Comparison of ENCODE assay signal across 9 cellular contexts in the genomic region with DNA sequence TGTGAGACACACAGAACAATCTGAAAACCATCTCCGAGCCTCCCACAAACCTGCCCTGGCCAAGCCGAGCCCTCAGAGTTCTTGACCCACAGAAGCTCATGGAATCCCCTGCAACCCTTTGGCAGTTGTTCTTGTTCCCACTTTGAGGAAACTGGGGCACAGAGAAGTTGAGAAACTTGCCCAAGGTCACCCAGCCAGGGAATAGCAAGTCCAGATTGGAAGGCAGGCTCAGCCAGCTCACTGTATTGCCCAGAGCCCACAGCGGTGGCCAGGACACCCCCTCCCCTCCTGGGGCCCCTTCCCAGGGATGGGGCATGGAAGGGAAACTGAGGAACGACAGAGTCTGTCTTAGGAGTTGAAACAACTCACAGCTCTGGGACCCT. TPM values are rescaled to one million over a fixed set of nuclear protein-coding genes. Genes with fewer than 3 reads are reported as not detected.
DNase-seq lines count a peak whose midpoint lies in the region; ATAC-seq, FAIRE-seq and TF ChIP-seq lines count a peak whose summit lies in the region.
"Had no signal": no experiment of that assay in that cellular context is flagged by ENCODE, and none has a peak within 500 bp of the region (broad histone marks: within the 10 kb centered on the region; RNA-seq: fewer than 3 reads in every experiment).

No MANE protein-coding gene starts in this region.

- DNase-seq in AG10803 (ENCODE audit: low read depth) = no peak
- no peak for DNase-seq in Karpas-422
- DNase-seq in endodermal cell = no peak
- no peak for DNase-seq in neural progenitor cell (ENCODE audit: low spot score)
- DNase-seq in WERI-Rb-1 = no peak
- no peak for DNase-seq in urothelium cell line (ENCODE audit: low spot score)
- DNase-seq: NCI-H1092 treated with DMSO at 0.1 percent for 48 hours had no signal

- H3K27me3 ChIP-seq in Karpas-422 (ENCODE audit: low read length) (no peaks in the 10 kb centered on the region), endodermal cell (ENCODE audit: control insufficient read depth, insufficient read depth, low read length, poor library complexity, severe bottlenecking) (no peaks in the 10 kb centered on the region), neural progenitor cell (no peaks in the 10 kb centered on the region), WERI-Rb-1 (ENCODE audit: insufficient read depth, low read depth, severe bottlenecking) (no peaks in the 10 kb centered on the region)

- H3K4me1 ChIP-seq in Karpas-422 (ENCODE audit: low read length) (peaks cover 18% of the 10 kb centered on the region), endodermal cell (ENCODE audit: control insufficient read depth, insufficient read depth, low read length) (peaks cover 5% of the 10 kb centered on the region), neural progenitor cell (no peaks in the 10 kb centered on the region)

- H3K9me2 ChIP-seq in Karpas-422 (replicated peaks; ENCODE audit: insufficient read depth, low read length) = no peaks in the 10 kb centered on the region

- H3K4me2 ChIP-seq in Karpas-422 (ENCODE audit: low read depth, low read length, poor library complexity, severe bottlenecking) = peak overlapping the region; percentile 88
- H3K4me2 ChIP-seq in neural progenitor cell = peak overlapping the region; percentile 96

- H3K9me3 Mint-ChIP-seq in endodermal cell (no peaks in the 10 kb centered on the region), neural progenitor cell (no peaks in the 10 kb centered on the region)

- H2AFZ ChIP-seq in Karpas-422 (ENCODE audit: low read length) (no peak overlapping the region), neural progenitor cell (replicated peaks) (no peak overlapping the region)

- H3K79me2 ChIP-seq in Karpas-422 (ENCODE audit: low read length) = peaks cover 2% of the 10 kb centered on the region; the same call in 1 of the 2 replicates
- H3K79me2 ChIP-seq in neural progenitor cell (ENCODE audit: low read depth) = peaks cover 16% of the 10 kb centered on the region

- peak overlapping the region; percentile 55 for H3K27ac Mint-ChIP-seq in endodermal cell
- H3K27ac Mint-ChIP-seq in neural progenitor cell = no peak overlapping the region

- H3K9ac ChIP-seq in Karpas-422 (ENCODE audit: low read length) (peak overlapping the region; percentile 85; the same call in 1 of the 2 replicates), endodermal cell (ENCODE audit: extremely low read depth, low read length, poor library complexity, severe bottlenecking) (no peak overlapping the region), neural progenitor cell (no peak overlapping the region)

- H3K27me3 Mint-ChIP-seq in endodermal cell (ENCODE audit: insufficient read depth) (peaks cover 2% of the 10 kb centered on the region), neural progenitor cell (ENCODE audit: insufficient read depth, low read depth) (peaks cover 5% of the 10 kb centered on the region)

- H3K27ac ChIP-seq in Karpas-422 (ENCODE audit: low read length) (no peak overlapping the region), endodermal cell (ENCODE audit: low read depth, low read length) (no peak overlapping the region), neural progenitor cell (no peak overlapping the region), WERI-Rb-1 (no peak overlapping the region)

- peaks cover 16% of the 10 kb centered on the region for H3F3A ChIP-seq in neural progenitor cell (ENCODE audit: low read depth)

- ATAC-seq in GM21423 (IDR thresholded peaks at IDR 0.05; ENCODE audit: unreplicated experiment) (no peak), GM21515 (IDR thresholded peaks at IDR 0.05; ENCODE audit: unreplicated experiment) (no peak)

- H3K4me3 Mint-ChIP-seq in endodermal cell (peak overlapping the region; percentile 86), neural progenitor cell (peak overlapping the region; percentile 90)

- H3K4me3 ChIP-seq in AG10803 (ENCODE audit: low read length) (peak overlapping the region; percentile 82), Karpas-422 (ENCODE audit: low read length) (no peak overlapping the region), endodermal cell (ENCODE audit: low read length) (no peak overlapping the region), neural progenitor cell (peak overlapping the region; percentile 95), WERI-Rb-1 (ENCODE audit: low read depth, low read length) (no peak overlapping the region)

- H3K9me3 ChIP-seq in Karpas-422 (ENCODE audit: low read length) (no peaks in the 10 kb centered on the region), endodermal cell (ENCODE audit: control insufficient read depth, low read length) (no peaks in the 10 kb centered on the region), neural progenitor cell (ENCODE audit: low read depth) (no peaks in the 10 kb centered on the region), WERI-Rb-1 (ENCODE audit: severe bottlenecking) (no peaks in the 10 kb centered on the region)

- H3K36me3 ChIP-seq in Karpas-422 (ENCODE audit: insufficient read depth, low read length) (no peaks in the 10 kb centered on the region), endodermal cell (ENCODE audit: control insufficient read depth, insufficient read depth, low read length) (peaks cover 9% of the 10 kb centered on the region), neural progenitor cell (no peaks in the 10 kb centered on the region), WERI-Rb-1 (peaks cover 4% of the 10 kb centered on the region; the same call in 1 of the 2 replicates)

- WGBS in endodermal cell (ENCODE audit: insufficient coverage in 1 of 2, insufficient read length in 1 of 2), 2 experiments = 83% methylated on average over 4 of the region's 4 CpGs; no CpG with 5 or more reads in 1 of the 2 experiments

- H4K20me1 ChIP-seq in Karpas-422 (ENCODE audit: insufficient read depth, low read depth, low read length) (no peaks in the 10 kb centered on the region), neural progenitor cell (ENCODE audit: low read depth) (peaks cover 13% of the 10 kb centered on the region)

- TF ChIP-seq CTCF in AG10803 (conservative IDR thresholded peaks at IDR 0.05; ENCODE audit: low read length) (no peak), endodermal cell (conservative IDR thresholded peaks at IDR 0.05) (no peak), neural progenitor cell (IDR thresholded peaks at IDR 0.05) (no peak), WERI-Rb-1 (IDR thresholded peaks at IDR 0.05; ENCODE audit: low read depth, low read length) (no peak)

- no peak for FAIRE-seq in urothelium cell line (lab: Jason Lieb, UNC)

- peaks cover 13% of the 10 kb centered on the region for H3K4me1 Mint-ChIP-seq in endodermal cell
- peaks cover 18% of the 10 kb centered on the region for H3K4me1 Mint-ChIP-seq in neural progenitor cell

- H3K36me3 Mint-ChIP-seq in endodermal cell (ENCODE audit: low read depth) (peaks cover 21% of the 10 kb centered on the region), neural progenitor cell (peaks cover 9% of the 10 kb centered on the region)

RNA-seq across cellular contexts. Expression of a gene that starts 1.8 kb away (rescaled TPM):
- total RNA-seq in Karpas-422 (2014; rRNA removed; shearing (Covaris generic); ENCODE audit: low replicate concordance) = 6.8 and 7.3 TPM in 2 replicates
- total RNA-seq in endodermal cell (10 to 100 TPM; 30.0 to 41.9 TPM), neural progenitor cell (ENCODE audit: low replicate concordance) (6.7 and 20.4 TPM in 2 replicates)
- polyA plus RNA-seq in endodermal cell (2013, experiment 1 of 2) = 22.9 TPM
- polyA plus RNA-seq in endodermal cell (2013, experiment 2 of 2) = 20.7 TPM

RNA-seq across cellular contexts. Expression of a gene that starts 22.8 kb away (rescaled TPM):
- total RNA-seq in Karpas-422 (2014; rRNA removed; shearing (Covaris generic); ENCODE audit: low replicate concordance) = 117 and 158 TPM in 2 replicates
- total RNA-seq in endodermal cell (100 to 1,000 TPM; 106 to 114 TPM), neural progenitor cell (ENCODE audit: low replicate concordance) (88.2 and 95.6 TPM in 2 replicates)
- polyA plus RNA-seq in endodermal cell (2013, experiment 1 of 2) = 141 TPM
- 125 TPM for polyA plus RNA-seq in endodermal cell (2013, experiment 2 of 2)

RNA-seq across cellular contexts. Expression of a gene that starts 32.7 kb away (rescaled TPM):
- total RNA-seq in Karpas-422 (2014; rRNA removed; shearing (Covaris generic); ENCODE audit: low replicate concordance) = 33.4 and 78.9 TPM in 2 replicates
- total RNA-seq in endodermal cell (10 to 100 TPM; 19.6 to 29.6 TPM), neural progenitor cell (ENCODE audit: low replicate concordance) (6.3 and 22.5 TPM in 2 replicates)
- 20.7 TPM for polyA plus RNA-seq in endodermal cell (2013, experiment 1 of 2)
- polyA plus RNA-seq in endodermal cell (2013, experiment 2 of 2) = 20.5 TPM

Comparison
In these comparisons a context has a peak if more than half of its experiments do, and no peak if none do; other contexts are left out.
1. H3K4me3 ChIP-seq: peak in AG10803 (single experiment) and neural progenitor cell (single experiment); none in Karpas-422 (single experiment), endodermal cell (single experiment) and WERI-Rb-1 (single experiment).